ENCODE assay signal across 28 cellular contexts in the genomic region with DNA sequence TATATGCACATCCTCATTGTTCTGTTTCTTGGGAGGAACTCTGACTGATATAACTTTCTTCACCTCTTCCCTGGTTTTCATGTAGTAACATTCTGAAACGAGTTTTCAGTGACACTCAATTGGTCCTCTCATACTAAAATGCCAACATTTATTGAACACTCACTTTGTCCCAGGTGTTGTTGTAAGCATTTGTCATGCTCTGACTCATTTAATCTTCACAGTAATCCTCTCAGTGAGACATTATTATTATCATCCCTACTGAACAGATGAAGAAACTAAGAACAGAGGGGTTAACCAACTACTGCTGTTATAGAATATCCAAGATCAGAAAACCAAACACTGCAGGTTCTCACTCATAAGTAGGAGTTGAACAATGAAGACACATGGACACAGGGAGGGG.
"Had no signal": no experiment of that assay in that cellular context is flagged by ENCODE, and none has a peak within 500 bp of the region (broad histone marks: within the 10 kb centered on the region; RNA-seq: fewer than 3 reads in every experiment).

No MANE protein-coding gene starts in this region.

- H3K9me3 ChIP-seq: pancreas, psoas muscle, right atrium auricular region, upper lobe of left lung, vagina had no signal

- H3K27ac ChIP-seq: pancreas, psoas muscle, right atrium auricular region, upper lobe of left lung, vagina, WERI-Rb-1 had no signal

- H3K4me3 ChIP-seq: pancreas, psoas muscle, right atrium auricular region, smooth muscle cell, upper lobe of left lung, vagina had no signal

- H3K27me3 ChIP-seq: pancreas, right atrium auricular region, upper lobe of left lung, vagina had no signal

- H3K36me3 ChIP-seq: pancreas, right atrium auricular region, upper lobe of left lung, vagina, WERI-Rb-1 had no signal

- H3K4me1 ChIP-seq: pancreas, psoas muscle, right atrium auricular region, upper lobe of left lung, vagina had no signal

- ATAC-seq: activated CD4-positive, CD25-positive, alpha-beta regulatory T cell treated with anti-CD3 and anti-CD28 coated beads, Interleukin-2, amount 50 U/mL, for 24 hours; naive thymus-derived CD4-positive, alpha-beta T cell; pancreas; psoas muscle; stimulated activated memory B cell treated with anti-CD40 and anti-IgM and Interleukin-4, amounts not matched to agents 10 μg/mL and 1 μg/mL and 100 μg/mL, for 72 hours; stimulated activated naive CD8-positive, alpha-beta T cell treated with anti-CD3 and anti-CD28 coated beads, Interleukin-15, amount 100 ng/mL, for 72 hours had no signal

- DNase-seq: activated CD4-positive, alpha-beta T cell treated with anti-CD3 and anti-CD28 coated beads for 48 hours; activated CD4-positive, alpha-beta T cell treated with anti-CD3 and anti-CD28 coated beads, Interleukin-2, amount 50 U/mL, for 48 hours; activated CD8-positive, alpha-beta memory T cell treated with anti-CD3 and anti-CD28 coated beads for 24 hours; activated effector memory CD4-positive, alpha-beta T cell treated with Interleukin-2 at 50 U/mL for 16 hours; activated naive CD4-positive, alpha-beta T cell treated with Interleukin-2 at 50 U/mL for 16 hours; anterior cingulate cortex; effector CD8-positive, alpha-beta T cell; head of caudate nucleus; hypothalamus; immature natural killer cell; kidney; midbrain; naive thymus-derived CD4-positive, alpha-beta T cell; nucleus accumbens; pancreas; psoas muscle; stimulated activated CD4-positive, alpha-beta T cell treated with anti-CD3 and anti-CD28 coated beads, Interleukin-1b, Interleukin-23, amount 100 ng/mL, for 48 hours; stimulated activated CD4-positive, alpha-beta T cell treated with anti-CD3 and anti-CD28 coated beads, Interleukin-4, amount 100 ng/mL, for 4 hours; stimulated activated CD8-positive, alpha-beta memory T cell treated with anti-CD3 and anti-CD28 coated beads, Interleukin-4, amount 100 ng/mL, for 48 hours; stimulated activated naive CD8-positive, alpha-beta T cell treated with anti-CD3 and anti-CD28 coated beads, Interleukin-15, amount 100 ng/mL, for 72 hours; substantia nigra; upper lobe of left lung; WERI-Rb-1 had no signal
